1 cellular context compared by ENCODE assay signal in the genomic region with DNA sequence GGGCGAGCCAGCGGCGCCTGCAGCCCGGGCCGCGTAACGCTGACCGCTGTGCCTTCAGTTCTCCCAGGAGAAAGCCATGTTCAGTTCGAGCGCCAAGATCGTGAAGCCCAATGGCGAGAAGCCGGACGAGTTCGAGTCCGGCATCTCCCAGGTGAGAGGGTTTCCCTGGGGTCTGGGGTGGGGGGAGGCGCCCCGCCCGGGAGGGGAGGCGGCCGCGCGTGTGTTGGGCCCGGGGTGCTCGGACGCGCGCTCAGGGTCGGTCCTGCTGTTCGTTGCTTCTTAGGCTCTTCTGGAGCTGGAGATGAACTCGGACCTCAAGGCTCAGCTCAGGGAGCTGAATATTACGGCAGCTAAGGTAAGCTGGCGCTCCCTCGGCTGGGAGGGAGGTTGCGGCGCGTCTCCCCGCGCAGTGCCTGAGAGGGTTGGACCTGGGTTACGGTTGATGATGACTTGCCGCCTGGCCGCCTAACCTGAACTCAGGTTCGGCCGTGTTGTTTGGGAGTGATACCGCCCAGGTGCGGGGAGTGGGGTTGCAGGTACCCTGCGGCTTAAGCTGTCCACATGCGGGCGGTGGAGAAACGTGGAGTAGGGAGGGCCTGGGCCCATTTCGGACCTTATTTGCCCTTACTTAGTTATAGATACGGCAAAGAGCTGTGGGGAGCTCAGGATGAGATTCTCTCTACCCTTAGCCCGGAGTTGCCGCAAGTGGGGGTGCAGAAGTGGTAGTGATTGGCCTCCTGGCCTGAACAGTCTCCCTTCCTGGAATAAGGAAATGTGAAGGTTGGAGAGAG.
TF ChIP-seq lines count a peak whose summit lies in the region.

No MANE protein-coding gene starts in this region.

TF ChIP-seq in HepG2, 621 proteins besides CTCF, POLR2A, EP300 and RAD21 (continued from another document):
- TF ChIP-seq, protein P1, sequence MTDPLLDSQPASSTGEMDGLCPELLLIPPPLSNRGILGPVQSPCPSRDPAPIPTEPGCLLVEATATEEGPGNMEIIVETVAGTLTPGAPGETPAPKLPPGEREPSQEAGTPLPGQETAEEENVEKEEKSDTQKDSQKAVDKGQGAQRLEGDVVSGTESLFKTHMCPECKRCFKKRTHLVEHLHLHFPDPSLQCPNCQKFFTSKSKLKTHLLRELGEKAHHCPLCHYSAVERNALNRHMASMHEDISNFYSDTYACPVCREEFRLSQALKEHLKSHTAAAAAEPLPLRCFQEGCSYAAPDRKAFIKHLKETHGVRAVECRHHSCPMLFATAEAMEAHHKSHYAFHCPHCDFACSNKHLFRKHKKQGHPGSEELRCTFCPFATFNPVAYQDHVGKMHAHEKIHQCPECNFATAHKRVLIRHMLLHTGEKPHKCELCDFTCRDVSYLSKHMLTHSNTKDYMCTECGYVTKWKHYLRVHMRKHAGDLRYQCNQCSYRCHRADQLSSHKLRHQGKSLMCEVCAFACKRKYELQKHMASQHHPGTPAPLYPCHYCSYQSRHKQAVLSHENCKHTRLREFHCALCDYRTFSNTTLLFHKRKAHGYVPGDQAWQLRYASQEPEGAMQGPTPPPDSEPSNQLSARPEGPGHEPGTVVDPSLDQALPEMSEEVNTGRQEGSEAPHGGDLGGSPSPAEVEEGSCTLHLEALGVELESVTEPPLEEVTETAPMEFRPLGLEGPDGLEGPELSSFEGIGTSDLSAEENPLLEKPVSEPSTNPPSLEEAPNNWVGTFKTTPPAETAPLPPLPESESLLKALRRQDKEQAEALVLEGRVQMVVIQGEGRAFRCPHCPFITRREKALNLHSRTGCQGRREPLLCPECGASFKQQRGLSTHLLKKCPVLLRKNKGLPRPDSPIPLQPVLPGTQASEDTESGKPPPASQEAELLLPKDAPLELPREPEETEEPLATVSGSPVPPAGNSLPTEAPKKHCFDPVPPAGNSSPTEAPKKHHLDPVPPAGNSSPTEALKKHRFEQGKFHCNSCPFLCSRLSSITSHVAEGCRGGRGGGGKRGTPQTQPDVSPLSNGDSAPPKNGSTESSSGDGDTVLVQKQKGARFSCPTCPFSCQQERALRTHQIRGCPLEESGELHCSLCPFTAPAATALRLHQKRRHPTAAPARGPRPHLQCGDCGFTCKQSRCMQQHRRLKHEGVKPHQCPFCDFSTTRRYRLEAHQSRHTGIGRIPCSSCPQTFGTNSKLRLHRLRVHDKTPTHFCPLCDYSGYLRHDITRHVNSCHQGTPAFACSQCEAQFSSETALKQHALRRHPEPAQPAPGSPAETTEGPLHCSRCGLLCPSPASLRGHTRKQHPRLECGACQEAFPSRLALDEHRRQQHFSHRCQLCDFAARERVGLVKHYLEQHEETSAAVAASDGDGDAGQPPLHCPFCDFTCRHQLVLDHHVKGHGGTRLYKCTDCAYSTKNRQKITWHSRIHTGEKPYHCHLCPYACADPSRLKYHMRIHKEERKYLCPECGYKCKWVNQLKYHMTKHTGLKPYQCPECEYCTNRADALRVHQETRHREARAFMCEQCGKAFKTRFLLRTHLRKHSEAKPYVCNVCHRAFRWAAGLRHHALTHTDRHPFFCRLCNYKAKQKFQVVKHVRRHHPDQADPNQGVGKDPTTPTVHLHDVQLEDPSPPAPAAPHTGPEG (CRISPR knock-in tag; IDR thresholded peaks at IDR 0.05), result no peak
- no peak for TF ChIP-seq BRCA1 (CRISPR knock-in tag; IDR thresholded peaks at IDR 0.05)
